Comparison of ENCODE assay signal across 22 cellular contexts in genomic region chr2:162016080-162016479, GRCh38. TPM values are rescaled to one million over a fixed set of nuclear protein-coding genes. Genes with fewer than 3 reads are reported as not detected.
"Had no signal": no experiment of that assay in that cellular context is flagged by ENCODE, and none has a peak within 500 bp of the region (broad histone marks: within the 10 kb centered on the region; RNA-seq: fewer than 3 reads in every experiment).

No MANE protein-coding gene starts in this region.

- H3K4me3 ChIP-seq: cardiac muscle cell, esophagus squamous epithelium, mucosa of descending colon, pancreas, smooth muscle cell, thoracic aorta, upper lobe of left lung had no signal

- H3K36me3 ChIP-seq: cardiac muscle cell, esophagus squamous epithelium, neutrophil, pancreas, thoracic aorta, upper lobe of left lung, WERI-Rb-1 had no signal

- H3K4me3 Mint-ChIP-seq: activated naive CD8-positive, alpha-beta T cell; activated T-cell treated with anti-CD3 and anti-CD28 coated beads, Interleukin-2, amount 50 U/mL, for 4 hours had no signal

- H3K4me1 ChIP-seq: esophagus squamous epithelium, pancreas had no signal

- H3K4me2 ChIP-seq: smooth muscle cell had no signal

- H3K27ac ChIP-seq: cardiac muscle cell, esophagus squamous epithelium, neutrophil, pancreas, thoracic aorta, upper lobe of left lung, WERI-Rb-1 had no signal

- DNase-seq: activated CD4-positive, alpha-beta T cell treated with anti-CD3 and anti-CD28 coated beads for 1 hour; activated CD4-positive, alpha-beta T cell treated with anti-CD3 and anti-CD28 coated beads, Interleukin-2, amount 50 U/mL, for 48 hours; activated gamma-delta T cell; activated T-cell treated with anti-CD3 and anti-CD28 coated beads, Interleukin-2, amount 50 U/mL, for 4 hours; amygdala; dermis blood vessel endothelial cell; effector memory CD8-positive, alpha-beta T cell; esophagus squamous epithelium; left cardiac atrium; mesenchymal stem cell; mucosa of descending colon; naive B cell; pancreas; stimulated activated CD4-positive, alpha-beta T cell treated with anti-CD3 and anti-CD28 coated beads, Interleukin-4, amount 100 ng/mL, for 1 hour; upper lobe of left lung; WERI-Rb-1 had no signal

- H3K9me3 Mint-ChIP-seq: activated T-cell treated with anti-CD3 and anti-CD28 coated beads, Interleukin-2, amount 50 U/mL, for 4 hours; effector memory CD8-positive, alpha-beta T cell; naive B cell had no signal

- H3K27ac Mint-ChIP-seq: naive B cell had no signal

- H3K27me3 ChIP-seq: cardiac muscle cell, esophagus squamous epithelium, neutrophil, pancreas, upper lobe of left lung had no signal

- H3K9me3 ChIP-seq: esophagus squamous epithelium, mucosa of descending colon, neutrophil, pancreas, thoracic aorta, upper lobe of left lung had no signal

- H3K27me3 Mint-ChIP-seq: activated naive CD8-positive, alpha-beta T cell; effector memory CD8-positive, alpha-beta T cell had no signal

- H3K36me3 Mint-ChIP-seq: naive B cell had no signal

- ATAC-seq: activated T-cell treated with anti-CD3 and anti-CD28 coated beads, Interleukin-2, amount 50 U/mL, for 4 hours; effector memory CD8-positive, alpha-beta T cell; left cardiac atrium; mucosa of descending colon; pancreas; sciatic nerve had no signal

RNA-seq across cellular contexts. Expression of gene DPP4, which starts 57.9 kb away (rescaled TPM):
- total RNA-seq: cardiac muscle cell had no signal
